In the genomic region with DNA sequence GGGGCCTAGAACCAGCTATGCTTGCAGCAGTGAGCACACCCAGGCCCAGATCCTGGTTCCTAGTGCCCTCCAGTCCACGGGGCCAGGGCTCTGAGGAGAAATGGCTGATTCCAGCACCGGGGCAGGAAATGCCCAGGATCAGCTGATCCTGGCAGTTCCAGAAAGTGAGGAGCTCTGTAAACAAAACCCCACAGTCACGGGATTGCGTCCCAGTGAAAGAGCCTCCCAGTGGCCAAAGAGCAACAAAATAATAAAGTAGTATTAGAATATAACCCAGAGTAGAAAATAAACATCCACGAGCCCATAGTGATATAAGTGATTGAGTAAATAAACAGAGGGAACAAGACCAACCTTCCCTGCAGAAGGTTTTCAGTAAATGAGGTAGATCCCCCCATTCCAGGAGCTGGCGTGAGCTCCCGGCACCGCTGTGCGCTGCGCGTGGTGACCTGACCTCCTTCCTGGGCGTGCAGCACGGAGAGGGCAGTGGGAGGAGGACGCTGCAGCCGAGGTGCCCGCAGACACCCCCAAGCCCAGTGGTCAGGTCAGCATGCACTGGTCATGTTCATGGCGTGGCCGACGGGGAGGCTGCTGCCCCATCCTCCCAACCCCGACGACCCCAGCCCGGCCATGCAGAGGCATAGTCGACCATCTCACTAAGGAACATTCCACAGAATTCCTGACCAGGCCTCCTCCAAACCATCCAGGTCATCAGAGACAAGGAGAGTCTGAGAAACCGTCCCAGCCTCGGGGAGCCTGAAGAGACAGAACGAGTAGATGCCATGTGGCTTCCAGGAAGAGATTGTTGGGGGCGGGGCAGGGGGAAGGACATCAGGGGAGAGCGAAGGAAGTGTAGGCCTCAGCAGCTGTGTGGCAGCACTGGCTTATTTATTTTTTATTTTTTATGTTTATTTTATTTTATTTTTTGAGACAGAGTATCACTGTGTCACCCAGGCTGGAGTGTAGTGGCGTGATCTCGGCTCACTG, we compare ENCODE assay signal across 9 cellular contexts. TPM values are rescaled to one million over a fixed set of nuclear protein-coding genes. Genes with fewer than 3 reads are reported as not detected.
DNase-seq lines count a peak whose midpoint lies in the region; ATAC-seq, FAIRE-seq and TF ChIP-seq lines count a peak whose summit lies in the region.
"Had no signal": no experiment of that assay in that cellular context is flagged by ENCODE, and none has a peak within 500 bp of the region (broad histone marks: within the 10 kb centered on the region; RNA-seq: fewer than 3 reads in every experiment).

No MANE protein-coding gene starts in this region.

- peaks cover 13 to 24% (median 16%) of the 10 kb centered on the region in 4 donors for H3K4me1 ChIP-seq in stomach

- peak overlapping the region; percentile 100 for H3K27ac ChIP-seq in caudate nucleus (ENCODE audit: low read depth, low read length)
- H3K27ac ChIP-seq in stomach: peak overlapping the region; percentile 65 to 82 (median 74)
- H3K27ac ChIP-seq: HL-60 had no signal

- peak overlapping the region; percentile 10 to 32 (median 28) for H3K4me3 ChIP-seq in stomach

- TF ChIP-seq POLR2A in stomach (IDR thresholded peaks at IDR 0.05): no peak

- H3K9me3 ChIP-seq in stomach: no peaks in the 10 kb centered on the region

- no peak for FAIRE-seq in HTR-8/SVneo (lab: Jason Lieb, UNC)

- H3K27me3 ChIP-seq in stomach: no peaks in the 10 kb centered on the region

- H3K36me3 ChIP-seq in stomach: peaks cover 0 to 5% (median 2%) of the 10 kb centered on the region in 4 donors

- peak in 2 of 7 experiments; percentile 25 to 35 for TF ChIP-seq CTCF in stomach (IDR thresholded peaks at IDR 0.05)

- ATAC-seq in HG02610 (IDR thresholded peaks at IDR 0.05; ENCODE audit: unreplicated experiment): no peak

- DNase-seq in HTR-8/SVneo (ENCODE audit: insufficient read length, low spot score) (peak; percentile 64), caudate nucleus (lab: John Stamatoyannopoulos, UW) (peak in 56 of 61 donors; percentile 17 to 83 (median 61)), kidney tubule cell (ENCODE audit: low spot score) (peak; percentile 61), stomach (peak; percentile 63), ureter (ENCODE audit: low spot score) (no peak), iPS-NIHi7 (ENCODE audit: extremely low spot score) (no peak), HPDE6-E6E7 (ENCODE audit: extremely low spot score) (no peak)

- WGBS in stomach, 5 donors: 49 to 55% (median 53%) methylated on average over 18 to 30 of the region's 30 CpGs

- intact Hi-C loops in stomach (cut with DNase I; ENCODE audit: low total_unique reads): no loop called here

- no peak for TF ChIP-seq EP300 in stomach (IDR thresholded peaks at IDR 0.05)

RNA-seq across cellular contexts. Expression of gene PTDSS2, which starts 19.9 kb away (rescaled TPM):
- 100 to 1,000 TPM in 2 of 5 donors, 10 to 100 TPM in 3; 16.5 to 264 (median 59.0) TPM for total RNA-seq in stomach
- 10 to 100 TPM; 11.6 to 24.3 (median 22.3) TPM for polyA plus RNA-seq in stomach
- 28.6 TPM for total RNA-seq in ureter

RNA-seq across cellular contexts. Expression of gene ANO9, which starts 28.2 kb away (rescaled TPM):
- total RNA-seq in stomach (100 to 1,000 TPM in 1 of 5 donors, 10 to 100 TPM in 3, 1 to 10 TPM in 1; 5.7 to 208 (median 40.2) TPM), ureter (17.9 TPM)
- polyA plus RNA-seq in stomach: 10 to 100 TPM in 2 of 3 donors, 1 to 10 TPM in 1; 9.8 to 37.6 (median 12.8) TPM

RNA-seq across cellular contexts. Expression of gene RNH1, which starts 37.1 kb away (rescaled TPM):
- total RNA-seq in stomach (100 to 1,000 TPM in 4 of 5 donors, 10 to 100 TPM in 1; 61.3 to 260 (median 137) TPM), ureter (182 TPM)
- polyA plus RNA-seq in stomach: 100 to 1,000 TPM in 2 of 3 donors, 10 to 100 TPM in 1; 95.3 to 149 (median 106) TPM

RNA-seq across cellular contexts. Expression of gene SIGIRR, which starts 55.2 kb away (rescaled TPM):
- 100 to 1,000 TPM in 3 of 5 donors, 10 to 100 TPM in 2; 11.4 to 325 (median 110) TPM for total RNA-seq in stomach
- 100 to 1,000 TPM; 110 to 227 (median 164) TPM for polyA plus RNA-seq in stomach
- 73.9 TPM for total RNA-seq in ureter

Comparison
In these comparisons a context has a peak if more than half of its experiments do, and no peak if none do; other contexts are left out.
1. DNase-seq: peak in HTR-8/SVneo (single experiment), caudate nucleus (56 of 61), kidney tubule cell (single experiment) and stomach (single experiment); none in ureter (single experiment), iPS-NIHi7 (single experiment) and HPDE6-E6E7 (single experiment).